Comparison of ENCODE assay signal across 20 cellular contexts in genomic region chr3:94822298-94822697, GRCh38.
"Had no signal": no experiment of that assay in that cellular context is flagged by ENCODE, and none has a peak within 500 bp of the region (broad histone marks: within the 10 kb centered on the region; RNA-seq: fewer than 3 reads in every experiment).

No MANE protein-coding gene starts in this region.

- ATAC-seq: effector memory CD8-positive, alpha-beta T cell; foreskin keratinocyte; gastroesophageal sphincter; heart left ventricle; left cardiac atrium; left lung; left ventricle myocardium superior; lower lobe of right lung; naive thymus-derived CD4-positive, alpha-beta T cell had no signal

- H3K4me1 Mint-ChIP-seq: endodermal cell; immature natural killer cell; naive thymus-derived CD4-positive, alpha-beta T cell had no signal

- H3K27ac Mint-ChIP-seq: dendritic cell treated with granulocyte-macrophage colony-stimulating factor and Interleukin-4, amounts not matched to agents 40 ng/mL and 50 ng/mL, for 4 days; effector memory CD8-positive, alpha-beta T cell; endodermal cell; immature natural killer cell; naive thymus-derived CD4-positive, alpha-beta T cell had no signal

- H3K4me3 Mint-ChIP-seq: dendritic cell treated with granulocyte-macrophage colony-stimulating factor and Interleukin-4, amounts not matched to agents 40 ng/mL and 50 ng/mL, for 4 days; effector memory CD8-positive, alpha-beta T cell; endodermal cell; immature natural killer cell; naive thymus-derived CD4-positive, alpha-beta T cell had no signal

- DNase-seq: colonic mucosa; cortex of kidney; effector CD8-positive, alpha-beta T cell; effector memory CD8-positive, alpha-beta T cell; endodermal cell; heart left ventricle; hypothalamus; immature natural killer cell; left cardiac atrium; left lung; left ventricle myocardium superior; lower lobe of right lung; mesenchymal stem cell; midbrain; naive thymus-derived CD4-positive, alpha-beta T cell had no signal

- H3K4me3 ChIP-seq: colonic mucosa, esophagus muscularis mucosa, gastroesophageal sphincter, heart left ventricle, hepatocyte, left lung, lower lobe of right lung had no signal

- H3K27me3 Mint-ChIP-seq: dendritic cell treated with granulocyte-macrophage colony-stimulating factor and Interleukin-4, amounts not matched to agents 40 ng/mL and 50 ng/mL, for 4 days; effector memory CD8-positive, alpha-beta T cell; naive thymus-derived CD4-positive, alpha-beta T cell had no signal

- H3K9me3 Mint-ChIP-seq: dendritic cell treated with granulocyte-macrophage colony-stimulating factor and Interleukin-4, amounts not matched to agents 40 ng/mL and 50 ng/mL, for 4 days; endodermal cell had no signal
